ENCODE assay signal across 14 cellular contexts in the genomic region with DNA sequence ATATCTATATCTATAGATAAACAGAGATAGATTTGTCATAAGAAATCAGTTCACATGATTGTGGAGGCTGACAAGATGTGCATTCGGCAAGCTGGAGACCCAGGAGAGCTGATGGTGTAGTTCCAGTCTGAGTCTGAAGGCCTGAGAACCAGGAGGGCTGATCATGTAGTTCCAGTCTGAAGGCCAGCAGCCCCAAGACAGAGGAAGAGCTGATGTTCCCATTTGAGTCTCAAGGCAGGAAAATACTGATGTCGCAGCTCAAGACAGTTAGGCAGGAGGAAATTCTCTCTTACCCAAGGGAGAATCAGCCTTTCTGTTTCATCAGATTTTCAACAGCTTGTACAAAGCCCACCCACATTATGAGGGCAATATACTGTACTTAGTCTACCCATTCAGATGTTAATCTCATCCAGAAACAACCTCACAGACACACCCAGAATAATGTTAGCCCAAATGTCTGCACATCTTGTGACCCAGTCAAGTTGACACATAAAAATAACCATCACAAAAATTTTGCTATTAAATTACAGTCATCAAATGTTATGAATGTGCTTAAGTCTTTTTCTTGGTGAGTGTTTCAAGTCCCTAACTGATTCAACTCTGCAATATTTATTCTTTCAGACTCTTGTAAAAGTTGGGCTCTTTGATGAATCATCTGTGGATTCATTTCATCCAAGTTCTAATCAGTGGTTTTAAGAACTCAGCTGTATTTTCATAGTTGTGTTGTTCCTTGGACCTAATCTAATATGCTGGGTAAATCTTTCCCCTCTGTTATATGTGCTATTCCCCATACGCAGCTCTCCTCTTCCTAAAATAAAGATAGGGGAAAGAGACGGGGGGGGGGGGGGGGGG. TPM values are rescaled to one million over a fixed set of nuclear protein-coding genes. Genes with fewer than 3 reads are reported as not detected.
DNase-seq lines count a peak whose midpoint lies in the region; ATAC-seq, FAIRE-seq and TF ChIP-seq lines count a peak whose summit lies in the region.
"Had no signal": no experiment of that assay in that cellular context is flagged by ENCODE, and none has a peak within 500 bp of the region (broad histone marks: within the 10 kb centered on the region; RNA-seq: fewer than 3 reads in every experiment).

No MANE protein-coding gene starts in this region.

- no peak overlapping the region for H3K9ac ChIP-seq in BLaER1 treated with 17β-estradiol and CSF1 and Interleukin-3, amounts not matched to agents 10 nM and 100 nM

- POLR2A ChIA-PET in HEK293 (lab: Yijun Ruan, JAX), result no interaction called here

- H3K79me2 ChIP-seq in osteoblast (ENCODE audit: insufficient read depth, low read length), result no peaks in the 10 kb centered on the region

- TF ChIP-seq CTCF in HEK293 (tag by site-specific recombination; IDR thresholded peaks at IDR 0.05) (no peak), bronchial epithelial cell (IDR thresholded peaks at IDR 0.05; ENCODE audit: insufficient read depth, low read length, severe bottlenecking) (no peak), osteoblast (IDR thresholded peaks at IDR 0.05; ENCODE audit: extremely low read depth, low read depth, low read length) (no peak)

- no peak for FAIRE-seq in bronchial epithelial cell (lab: Jason Lieb, UNC)
- FAIRE-seq: islet of Langerhans had no signal

- peak overlapping the region in 4 of 11 experiments; percentile 8 to 49 (median 40); a peak in 5 of 22 replicates for H3K27ac ChIP-seq in BLaER1 treated with 17β-estradiol and CSF1 and Interleukin-3, amounts not matched to agents 10 nM and 100 nM
- H3K27ac ChIP-seq in HEK293 (ENCODE audit: extremely low read depth, low read depth, low read length) (no peak overlapping the region), osteoblast (ENCODE audit: low read depth, low read length) (peak overlapping the region; percentile 7)
- H3K27ac ChIP-seq: body of pancreas had no signal

- no peak overlapping the region for H2AFZ ChIP-seq in osteoblast (ENCODE audit: low read length)

- peak overlapping the region in 8 of 11 experiments; percentile 25 to 74 (median 58); a peak in 16 of 22 replicates for H3K4me2 ChIP-seq in BLaER1 treated with 17β-estradiol and CSF1 and Interleukin-3, amounts not matched to agents 10 nM and 100 nM
- H3K4me2 ChIP-seq in osteoblast (ENCODE audit: insufficient read depth, low read length), result peak overlapping the region; percentile 14

- peaks cover 0 to 31% (median 26%) of the 10 kb centered on the region in 10 experiments; a peak in 17 of 20 replicates for H3K4me1 ChIP-seq in BLaER1 treated with 17β-estradiol and CSF1 and Interleukin-3, amounts not matched to agents 10 nM and 100 nM
- H3K4me1 ChIP-seq in HEK293 (ENCODE audit: control insufficient read depth, insufficient read depth, low read length) (no peaks in the 10 kb centered on the region), osteoblast (ENCODE audit: insufficient read depth, low read length) (peaks cover 13% of the 10 kb centered on the region)
- H3K4me1 ChIP-seq: body of pancreas had no signal

- H4K20me1 ChIP-seq in BLaER1 treated with 17β-estradiol and CSF1 and Interleukin-3, amounts not matched to agents 10 nM and 100 nM, result no peaks in the 10 kb centered on the region
- H4K20me1 ChIP-seq in osteoblast (ENCODE audit: insufficient read depth, low read length), result no peaks in the 10 kb centered on the region

- no peak overlapping the region for H3K4me3 ChIP-seq in BLaER1 treated with 17β-estradiol and CSF1 and Interleukin-3, amounts not matched to agents 10 nM and 100 nM
- no peak overlapping the region for H3K4me3 ChIP-seq in HEK293 (ENCODE audit: low read depth, low read length)
- no peak overlapping the region for H3K4me3 ChIP-seq in bronchial epithelial cell (ENCODE audit: low read depth, low read length)
- no peak overlapping the region for H3K4me3 ChIP-seq in osteoblast (ENCODE audit: insufficient read depth, low read length)
- H3K4me3 ChIP-seq: body of pancreas had no signal

- H3K36me3 ChIP-seq in BLaER1 treated with 17β-estradiol and CSF1 and Interleukin-3, amounts not matched to agents 10 nM and 100 nM, result no peaks in the 10 kb centered on the region
- H3K36me3 ChIP-seq in HEK293 (ENCODE audit: control insufficient read depth in 2 of 2, insufficient read depth in 1 of 2, low read length in 2 of 2), result no peaks in the 10 kb centered on the region
- no peaks in the 10 kb centered on the region for H3K36me3 ChIP-seq in bronchial epithelial cell (ENCODE audit: control insufficient read depth, insufficient read depth, low read length)
- H3K36me3 ChIP-seq in osteoblast (ENCODE audit: insufficient read depth, low read length), result no peaks in the 10 kb centered on the region

- no peaks in the 10 kb centered on the region for H3K9me3 ChIP-seq in BLaER1 treated with 17β-estradiol and CSF1 and Interleukin-3, amounts not matched to agents 10 nM and 100 nM (replicated peaks in 1 of 11)
- H3K9me3 ChIP-seq in HEK293 (ENCODE audit: control insufficient read depth, insufficient read depth, low read depth, low read length) (no peaks in the 10 kb centered on the region), osteoblast (ENCODE audit: low read depth, low read length) (no peaks in the 10 kb centered on the region)
- H3K9me3 ChIP-seq: body of pancreas had no signal

- peak; percentile 33 for DNase-seq in bronchial epithelial cell (ENCODE audit: low read depth)
- DNase-seq in osteoblast (ENCODE audit: insufficient read length, low spot score, missing footprints), result peak; percentile 48
- no peak for DNase-seq in NCI-H446 treated with DMSO at 0.1 percent for 48 hours (lab: John Stamatoyannopoulos, UW)
- DNase-seq: activated CD8-positive, alpha-beta memory T cell treated with anti-CD3 and anti-CD28 coated beads for 24 hours; body of pancreas; NCI-H1694; NK-92 treated with Interleukin-12 subunit alpha and Interleukin-12 subunit beta, amount 100 ng/mL, for 24 hours; stimulated activated CD4-positive, alpha-beta T cell treated with anti-CD3 and anti-CD28 coated beads, Interleukin-12 subunit alpha, Interleukin-12 subunit beta, amount 100 ng/mL, for 4 hours; T-cell had no signal

- CTCF ChIA-PET in HEK293 (lab: Yijun Ruan, JAX), result interaction anchor here (1.0 to 1.2 kb wide), 2 partner anchors 21 to 190 kb away, joined by 3 to 4 read pairs; no protein-coding TSS in a partner anchor

- H3K27me3 ChIP-seq in BLaER1 treated with 17β-estradiol and CSF1 and Interleukin-3, amounts not matched to agents 10 nM and 100 nM, result no peaks in the 10 kb centered on the region; a peak in 1 of 22 replicates
- H3K27me3 ChIP-seq in bronchial epithelial cell (ENCODE audit: control insufficient read depth, insufficient read depth, low read length) (peaks cover 2% of the 10 kb centered on the region), osteoblast (ENCODE audit: insufficient read depth, low read length) (peaks cover 6% of the 10 kb centered on the region)
- H3K27me3 ChIP-seq: body of pancreas had no signal

- no peak for ATAC-seq in HG02623 (IDR thresholded peaks at IDR 0.05; ENCODE audit: unreplicated experiment)
- ATAC-seq in GM18517 (IDR thresholded peaks at IDR 0.05; ENCODE audit: unreplicated experiment), result no peak
- ATAC-seq: body of pancreas, T-cell had no signal

TF ChIP-seq in HEK293, 187 proteins besides CTCF, POLR2A, EP300 and RAD21 (continues in another document):
- no peak for TF ChIP-seq ZNF664 (tag by site-specific recombination; IDR thresholded peaks at IDR 0.05)
- TF ChIP-seq, protein P1, sequence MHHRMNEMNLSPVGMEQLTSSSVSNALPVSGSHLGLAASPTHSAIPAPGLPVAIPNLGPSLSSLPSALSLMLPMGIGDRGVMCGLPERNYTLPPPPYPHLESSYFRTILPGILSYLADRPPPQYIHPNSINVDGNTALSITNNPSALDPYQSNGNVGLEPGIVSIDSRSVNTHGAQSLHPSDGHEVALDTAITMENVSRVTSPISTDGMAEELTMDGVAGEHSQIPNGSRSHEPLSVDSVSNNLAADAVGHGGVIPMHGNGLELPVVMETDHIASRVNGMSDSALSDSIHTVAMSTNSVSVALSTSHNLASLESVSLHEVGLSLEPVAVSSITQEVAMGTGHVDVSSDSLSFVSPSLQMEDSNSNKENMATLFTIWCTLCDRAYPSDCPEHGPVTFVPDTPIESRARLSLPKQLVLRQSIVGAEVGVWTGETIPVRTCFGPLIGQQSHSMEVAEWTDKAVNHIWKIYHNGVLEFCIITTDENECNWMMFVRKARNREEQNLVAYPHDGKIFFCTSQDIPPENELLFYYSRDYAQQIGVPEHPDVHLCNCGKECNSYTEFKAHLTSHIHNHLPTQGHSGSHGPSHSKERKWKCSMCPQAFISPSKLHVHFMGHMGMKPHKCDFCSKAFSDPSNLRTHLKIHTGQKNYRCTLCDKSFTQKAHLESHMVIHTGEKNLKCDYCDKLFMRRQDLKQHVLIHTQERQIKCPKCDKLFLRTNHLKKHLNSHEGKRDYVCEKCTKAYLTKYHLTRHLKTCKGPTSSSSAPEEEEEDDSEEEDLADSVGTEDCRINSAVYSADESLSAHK (tag by site-specific recombination; IDR thresholded peaks at IDR 0.05), result peak; percentile 83
- TF ChIP-seq, protein P2, sequence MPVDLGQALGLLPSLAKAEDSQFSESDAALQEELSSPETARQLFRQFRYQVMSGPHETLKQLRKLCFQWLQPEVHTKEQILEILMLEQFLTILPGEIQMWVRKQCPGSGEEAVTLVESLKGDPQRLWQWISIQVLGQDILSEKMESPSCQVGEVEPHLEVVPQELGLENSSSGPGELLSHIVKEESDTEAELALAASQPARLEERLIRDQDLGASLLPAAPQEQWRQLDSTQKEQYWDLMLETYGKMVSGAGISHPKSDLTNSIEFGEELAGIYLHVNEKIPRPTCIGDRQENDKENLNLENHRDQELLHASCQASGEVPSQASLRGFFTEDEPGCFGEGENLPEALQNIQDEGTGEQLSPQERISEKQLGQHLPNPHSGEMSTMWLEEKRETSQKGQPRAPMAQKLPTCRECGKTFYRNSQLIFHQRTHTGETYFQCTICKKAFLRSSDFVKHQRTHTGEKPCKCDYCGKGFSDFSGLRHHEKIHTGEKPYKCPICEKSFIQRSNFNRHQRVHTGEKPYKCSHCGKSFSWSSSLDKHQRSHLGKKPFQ (tag by site-specific recombination; IDR thresholded peaks at IDR 0.05), result no peak
- no peak for TF ChIP-seq ZXDB (tag by site-specific recombination; IDR thresholded peaks at IDR 0.05)

RNA-seq across cellular contexts. Expression of a gene that starts 22.7 kb away (rescaled TPM):
- 3.4 and 4.7 TPM in 2 replicates for total RNA-seq in bronchial epithelial cell
- total RNA-seq in osteoblast, result 6.9 and 7.1 TPM in 2 replicates
